ENCODE assay signal across 2 cellular contexts in the genomic region with DNA sequence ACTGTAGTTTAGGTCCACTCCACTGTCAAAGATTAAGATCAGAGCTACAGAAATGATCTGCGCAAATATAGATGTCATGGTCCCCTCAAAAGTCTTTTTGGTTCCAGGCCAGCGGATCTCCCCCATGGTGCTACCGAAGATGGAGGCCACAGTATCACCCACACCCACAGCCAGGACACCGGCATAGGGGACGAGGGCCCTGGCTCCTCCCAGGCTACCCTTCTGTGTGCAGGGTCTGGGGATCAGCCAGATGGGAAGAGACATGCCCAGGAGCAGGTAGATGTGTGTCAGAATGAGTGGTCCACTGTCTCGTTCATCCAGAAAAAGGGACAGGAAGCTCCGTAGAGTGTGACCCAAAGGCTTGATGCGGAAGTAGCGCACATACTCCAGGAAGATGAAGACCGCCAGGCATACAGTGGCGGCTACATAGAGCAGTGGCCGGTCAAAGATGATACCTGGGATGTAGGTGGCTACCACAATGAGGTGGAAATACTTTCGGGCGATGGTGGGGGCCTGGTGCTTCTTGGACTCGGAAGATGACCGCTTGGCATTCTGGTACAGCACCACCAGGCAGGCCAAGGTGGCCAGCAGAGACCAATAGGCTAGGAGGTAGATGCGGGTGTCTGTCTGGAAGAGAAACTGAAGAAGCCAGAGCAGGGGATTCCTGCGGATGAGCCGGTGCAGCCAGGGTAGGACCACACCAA.
TF ChIP-seq lines count a peak whose summit lies in the region.

No MANE protein-coding gene starts in this region.

TF ChIP-seq in endothelial cell of umbilical vein, 7 proteins besides CTCF, POLR2A, EP300 and RAD21:
- TF ChIP-seq MYC (IDR thresholded peaks at IDR 0.05; ENCODE audit: low read depth, low read length) = no peak
- no peak for TF ChIP-seq JUN (IDR thresholded peaks at IDR 0.05; ENCODE audit: borderline replicate concordance, insufficient read depth, insufficient read length, low read depth)
- TF ChIP-seq FOS (IDR thresholded peaks at IDR 0.05; ENCODE audit: borderline replicate concordance, insufficient read depth, low read length) = no peak
- TF ChIP-seq GATA2 (IDR thresholded peaks at IDR 0.05; ENCODE audit: insufficient read depth, insufficient read length, low read depth, low read length) = no peak
TF ChIP-seq in endothelial cell of umbilical vein: peak in this region for 0.

TF ChIP-seq in HEK293T, 16 proteins besides CTCF, POLR2A, EP300 and RAD21:
- no peak for TF ChIP-seq BHLHE40 (IDR thresholded peaks at IDR 0.05; ENCODE audit: borderline replicate concordance)
